1 cellular context compared by ENCODE assay signal in the genomic region with DNA sequence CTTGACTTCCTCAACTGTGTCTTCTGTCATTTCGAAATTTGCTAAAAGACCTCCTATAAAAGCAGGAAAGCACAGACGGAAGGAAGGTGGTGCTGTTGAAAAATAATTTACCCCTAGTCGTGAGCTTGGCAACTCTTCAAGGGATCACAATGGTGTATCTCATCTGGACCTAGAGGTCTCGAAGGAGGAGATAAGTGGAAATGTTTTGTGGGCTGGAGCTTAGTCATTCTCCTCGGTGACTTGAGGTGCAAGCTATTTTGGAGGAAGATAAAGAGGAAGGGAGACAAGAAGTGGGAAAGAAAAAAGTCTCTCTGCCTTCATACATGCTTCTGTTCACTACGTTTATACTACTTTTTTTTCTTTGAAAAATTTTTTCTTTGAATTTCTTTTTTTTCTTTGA.
TF ChIP-seq lines count a peak whose summit lies in the region.

No MANE protein-coding gene starts in this region.

TF ChIP-seq in IMR-90, 13 proteins besides CTCF, POLR2A, EP300 and RAD21:
- TF ChIP-seq BHLHE40 (IDR thresholded peaks at IDR 0.05; ENCODE audit: low read depth, low read length) = no peak
- TF ChIP-seq, protein P1, sequence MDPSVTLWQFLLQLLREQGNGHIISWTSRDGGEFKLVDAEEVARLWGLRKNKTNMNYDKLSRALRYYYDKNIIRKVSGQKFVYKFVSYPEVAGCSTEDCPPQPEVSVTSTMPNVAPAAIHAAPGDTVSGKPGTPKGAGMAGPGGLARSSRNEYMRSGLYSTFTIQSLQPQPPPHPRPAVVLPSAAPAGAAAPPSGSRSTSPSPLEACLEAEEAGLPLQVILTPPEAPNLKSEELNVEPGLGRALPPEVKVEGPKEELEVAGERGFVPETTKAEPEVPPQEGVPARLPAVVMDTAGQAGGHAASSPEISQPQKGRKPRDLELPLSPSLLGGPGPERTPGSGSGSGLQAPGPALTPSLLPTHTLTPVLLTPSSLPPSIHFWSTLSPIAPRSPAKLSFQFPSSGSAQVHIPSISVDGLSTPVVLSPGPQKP (IDR thresholded peaks at IDR 0.05; ENCODE audit: borderline replicate concordance, low read depth, low read length) = no peak
- TF ChIP-seq, protein P2, sequence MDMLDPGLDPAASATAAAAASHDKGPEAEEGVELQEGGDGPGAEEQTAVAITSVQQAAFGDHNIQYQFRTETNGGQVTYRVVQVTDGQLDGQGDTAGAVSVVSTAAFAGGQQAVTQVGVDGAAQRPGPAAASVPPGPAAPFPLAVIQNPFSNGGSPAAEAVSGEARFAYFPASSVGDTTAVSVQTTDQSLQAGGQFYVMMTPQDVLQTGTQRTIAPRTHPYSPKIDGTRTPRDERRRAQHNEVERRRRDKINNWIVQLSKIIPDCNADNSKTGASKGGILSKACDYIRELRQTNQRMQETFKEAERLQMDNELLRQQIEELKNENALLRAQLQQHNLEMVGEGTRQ (IDR thresholded peaks at IDR 0.05; ENCODE audit: low read depth, low read length) = no peak
- TF ChIP-seq CEBPB (IDR thresholded peaks at IDR 0.05; ENCODE audit: low read depth, low read length) = no peak
- no peak for TF ChIP-seq MAFK (IDR thresholded peaks at IDR 0.05; ENCODE audit: low read depth, low read length)
- TF ChIP-seq MXI1 (IDR thresholded peaks at IDR 0.05; ENCODE audit: borderline replicate concordance, low read depth, low read length) = no peak
- no peak for TF ChIP-seq RFX5 (IDR thresholded peaks at IDR 0.05; ENCODE audit: low read depth, low read length)
- TF ChIP-seq MAZ (IDR thresholded peaks at IDR 0.05; ENCODE audit: borderline replicate concordance, low read depth, low read length) = no peak
- no peak for TF ChIP-seq SMC3 (IDR thresholded peaks at IDR 0.05; ENCODE audit: low read depth, low read length)
- no peak for TF ChIP-seq CHD1 (IDR thresholded peaks at IDR 0.05; ENCODE audit: low read depth, low read length)
